In genomic region chr11:3164138-3164539, GRCh38 we compare ENCODE assay signal across 1 cellular context.
TF ChIP-seq lines count a peak whose summit lies in the region.

No MANE protein-coding gene starts in this region.

TF ChIP-seq in GM23338, 12 proteins besides CTCF, POLR2A, EP300 and RAD21 (continued from another document):
- TF ChIP-seq, protein P1, sequence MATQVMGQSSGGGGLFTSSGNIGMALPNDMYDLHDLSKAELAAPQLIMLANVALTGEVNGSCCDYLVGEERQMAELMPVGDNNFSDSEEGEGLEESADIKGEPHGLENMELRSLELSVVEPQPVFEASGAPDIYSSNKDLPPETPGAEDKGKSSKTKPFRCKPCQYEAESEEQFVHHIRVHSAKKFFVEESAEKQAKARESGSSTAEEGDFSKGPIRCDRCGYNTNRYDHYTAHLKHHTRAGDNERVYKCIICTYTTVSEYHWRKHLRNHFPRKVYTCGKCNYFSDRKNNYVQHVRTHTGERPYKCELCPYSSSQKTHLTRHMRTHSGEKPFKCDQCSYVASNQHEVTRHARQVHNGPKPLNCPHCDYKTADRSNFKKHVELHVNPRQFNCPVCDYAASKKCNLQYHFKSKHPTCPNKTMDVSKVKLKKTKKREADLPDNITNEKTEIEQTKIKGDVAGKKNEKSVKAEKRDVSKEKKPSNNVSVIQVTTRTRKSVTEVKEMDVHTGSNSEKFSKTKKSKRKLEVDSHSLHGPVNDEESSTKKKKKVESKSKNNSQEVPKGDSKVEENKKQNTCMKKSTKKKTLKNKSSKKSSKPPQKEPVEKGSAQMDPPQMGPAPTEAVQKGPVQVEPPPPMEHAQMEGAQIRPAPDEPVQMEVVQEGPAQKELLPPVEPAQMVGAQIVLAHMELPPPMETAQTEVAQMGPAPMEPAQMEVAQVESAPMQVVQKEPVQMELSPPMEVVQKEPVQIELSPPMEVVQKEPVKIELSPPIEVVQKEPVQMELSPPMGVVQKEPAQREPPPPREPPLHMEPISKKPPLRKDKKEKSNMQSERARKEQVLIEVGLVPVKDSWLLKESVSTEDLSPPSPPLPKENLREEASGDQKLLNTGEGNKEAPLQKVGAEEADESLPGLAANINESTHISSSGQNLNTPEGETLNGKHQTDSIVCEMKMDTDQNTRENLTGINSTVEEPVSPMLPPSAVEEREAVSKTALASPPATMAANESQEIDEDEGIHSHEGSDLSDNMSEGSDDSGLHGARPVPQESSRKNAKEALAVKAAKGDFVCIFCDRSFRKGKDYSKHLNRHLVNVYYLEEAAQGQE (IDR thresholded peaks at IDR 0.05; ENCODE audit: unreplicated experiment): no peak
- no peak for TF ChIP-seq POLR2AphosphoS5 (IDR thresholded peaks at IDR 0.05; ENCODE audit: low read depth)
